In genomic region chr17:57902800-57903759, GRCh38 we compare ENCODE assay signal across 8 cellular contexts. TPM values are rescaled to one million over a fixed set of nuclear protein-coding genes. Genes with fewer than 3 reads are reported as not detected.
DNase-seq lines count a peak whose midpoint lies in the region; ATAC-seq and TF ChIP-seq lines count a peak whose summit lies in the region.

No MANE protein-coding gene starts in this region.

- TF ChIP-seq CTCF in IMR-90 (conservative IDR thresholded peaks at IDR 0.05; ENCODE audit: low read depth, low read length) (no peak), nephron progenitor cell (IDR thresholded peaks at IDR 0.05) (no peak)

- in situ Hi-C loops in IMR-90 (cut with MboI; ENCODE audit: low sequenced_read_pairs), result no loop called here

- H4K20me1 ChIP-seq in IMR-90 (ENCODE audit: insufficient read depth, low read length), result peaks cover 4% of the 10 kb centered on the region; the same call in 1 of the 2 replicates

- ATAC-seq in GM21515 (IDR thresholded peaks at IDR 0.05; ENCODE audit: unreplicated experiment) (peak; percentile 57), IMR-90 (ENCODE audit: low read depth) (peak; percentile 53), naive B cell (ENCODE audit: low read depth in 2 of 2) (peak; percentile 29 to 42)

- peaks cover 43% of the 10 kb centered on the region for H3K9me1 ChIP-seq in IMR-90 (ENCODE audit: insufficient read depth, low read length)

- peak overlapping the region; percentile 43 for H4K5ac ChIP-seq in IMR-90 (ENCODE audit: low read depth, low read length)

- H2BK120ac ChIP-seq in IMR-90 (ENCODE audit: low read depth, low read length), result peak overlapping the region; percentile 80

- H3K23ac ChIP-seq in IMR-90 (ENCODE audit: low read depth, low read length), result peak overlapping the region; percentile 22; the same call in 1 of the 2 replicates

- peak overlapping the region; percentile 82 for H2BK5ac ChIP-seq in IMR-90 (ENCODE audit: low read depth, low read length, poor library complexity, severe bottlenecking)

- POLR2A ChIA-PET in IMR-90 (lab: Charles Lee; ENCODE audit: unreplicated experiment), result interaction anchor here (1.4 kb wide), 1 partner anchor 10 kb away, joined by 6 read pairs; no protein-coding TSS in a partner anchor

- TF ChIP-seq RAD21 in IMR-90 (IDR thresholded peaks at IDR 0.05; ENCODE audit: low read length), result no peak

- no peak overlapping the region for H3K4me2 ChIP-seq in IMR-90 (ENCODE audit: low read depth, low read length)

- TF ChIP-seq POLR2A in IMR-90 (IDR thresholded peaks at IDR 0.05; ENCODE audit: low read depth, low read length), result no peak

- peaks cover 2% of the 10 kb centered on the region; the same call in 1 of the 2 replicates for H3K36me3 ChIP-seq in IMR-90 (ENCODE audit: control insufficient read depth, insufficient read depth, low read length)

- dilution Hi-C loops in IMR-90 (cut with HindIII; ENCODE audit: low sequenced_read_pairs, unreplicated experiment), result no loop called here

- no peak overlapping the region for H3K56ac ChIP-seq in IMR-90 (ENCODE audit: extremely low read depth, insufficient read depth, low read length)

- peak overlapping the region; percentile 89 for H4K91ac ChIP-seq in IMR-90 (ENCODE audit: insufficient read depth, low read depth, low read length)

- peak overlapping the region; percentile 91 for H2AK9ac ChIP-seq in IMR-90 (replicated peaks; ENCODE audit: low read depth, low read length, poor library complexity)

- DNase-seq in DMS79 (lab: John Stamatoyannopoulos, UW) (peak; percentile 83), IMR-90 (peak; percentile 81), RPMI8226 (peak; percentile 85), epithelial cell of prostate (ENCODE audit: low read depth, low spot score) (peak; percentile 93), naive B cell (no peak), DMS 273 (lab: John Stamatoyannopoulos, UW; ENCODE audit: unreplicated experiment) (no peak), nephron progenitor cell (no peak)

- H2BK15ac ChIP-seq in IMR-90 (ENCODE audit: low read depth, low read length), result peak overlapping the region; percentile 33; the same call in 1 of the 3 replicates

- H3K27ac Mint-ChIP-seq in naive B cell (peak overlapping the region in 3 of 6 donors; percentile 61 to 74 (median 72)), nephron progenitor cell (no peak overlapping the region)

- peaks cover 14 to 28% (median 26%) of the 10 kb centered on the region in 3 donors for H3K4me1 Mint-ChIP-seq in naive B cell
- H3K4me1 Mint-ChIP-seq in nephron progenitor cell, result peaks cover 84% of the 10 kb centered on the region

- peak overlapping the region; percentile 66 for H3K14ac ChIP-seq in IMR-90 (replicated peaks; ENCODE audit: low read depth, low read length)

- H3K27ac ChIP-seq in IMR-90 (ENCODE audit: insufficient read depth, low read length), result peak overlapping the region; percentile 72
- peak overlapping the region; percentile 81 for H3K27ac ChIP-seq in epithelial cell of prostate

- peak overlapping the region; percentile 57 for H2BK20ac ChIP-seq in IMR-90 (ENCODE audit: low read depth, low read length)

- H3K9me3 Mint-ChIP-seq in naive B cell (peaks cover 0 to 4% (median 0%) of the 10 kb centered on the region in 7 donors), nephron progenitor cell (no peaks in the 10 kb centered on the region)

- intact Hi-C loops in IMR-90 (cut with micrococcal nuclease), result no loop called here

- H3K4me1 ChIP-seq in IMR-90 (ENCODE audit: control insufficient read depth, insufficient read depth, low read length), result peaks cover 40% of the 10 kb centered on the region

- peak overlapping the region; percentile 21 to 69 for H4K8ac ChIP-seq in IMR-90 (ENCODE audit: low read depth in 2 of 2, low read length in 2 of 2)

- peaks cover 15 to 48% (median 26%) of the 10 kb centered on the region in 3 donors for H3K27me3 Mint-ChIP-seq in naive B cell
- peaks cover 5% of the 10 kb centered on the region for H3K27me3 Mint-ChIP-seq in nephron progenitor cell (ENCODE audit: low read depth, poor library complexity)

- peak overlapping the region; percentile 83 for H2AFZ ChIP-seq in IMR-90 (replicated peaks; ENCODE audit: low read length, poor library complexity)

- H3K36me3 Mint-ChIP-seq in naive B cell (no peaks in the 10 kb centered on the region), nephron progenitor cell (ENCODE audit: low read depth) (no peaks in the 10 kb centered on the region)

- H3K27me3 ChIP-seq in IMR-90 (ENCODE audit: control insufficient read depth, insufficient read depth, low read length), result no peaks in the 10 kb centered on the region

- peak overlapping the region; percentile 61 for H3K4ac ChIP-seq in IMR-90 (ENCODE audit: low read depth, low read length)

- no TSS peak for BruUV-seq in IMR-90 (replicated peaks; lab: Mats Ljungman, UMichigan)

- no peaks in the 10 kb centered on the region for H3K9me3 ChIP-seq in IMR-90 (ENCODE audit: control insufficient read depth, insufficient read depth, low read length)

- H3K4me3 Mint-ChIP-seq in naive B cell, result peak overlapping the region in 5 of 8 donors; percentile 16 to 76 (median 51)
- H3K4me3 Mint-ChIP-seq in nephron progenitor cell, result no peak overlapping the region

- H3K9ac ChIP-seq in IMR-90 (ENCODE audit: low read depth, low read length), result no peak overlapping the region

- H3K18ac ChIP-seq in IMR-90 (ENCODE audit: low read depth, low read length), result peak overlapping the region; percentile 30

- no peak overlapping the region for H3K4me3 ChIP-seq in IMR-90 (ENCODE audit: insufficient read depth, low read depth, low read length)

- peak overlapping the region; percentile 73 for H2AK5ac ChIP-seq in IMR-90 (ENCODE audit: low read depth, low read length)

- 0% methylated on average over 1 of the region's 5 CpGs; no CpG with 5 or more reads in 1 of the 2 experiments for WGBS in IMR-90 (ENCODE audit: extremely low coverage in 2 of 2, insufficient read length in 1 of 2), 2 experiments

- H3K79me1 ChIP-seq in IMR-90 (ENCODE audit: low read depth in 1 of 2, low read length in 2 of 2), result peaks cover 58 to 84% of the 10 kb centered on the region in 2 experiments

- CTCF ChIA-PET in IMR-90 (lab: Yijun Ruan, JAX), result interaction anchor here (0.5 to 0.7 kb wide), 3 partner anchors 61 to 122 kb away, joined by 3 to 4 read pairs (median 4); no protein-coding TSS in a partner anchor

TF ChIP-seq in IMR-90, 13 proteins besides CTCF, POLR2A, EP300 and RAD21:
- no peak for TF ChIP-seq MXI1 (IDR thresholded peaks at IDR 0.05; ENCODE audit: borderline replicate concordance, low read depth, low read length)
- TF ChIP-seq FOS (IDR thresholded peaks at IDR 0.05; ENCODE audit: low read depth, low read length), result no peak
- TF ChIP-seq CEBPB (IDR thresholded peaks at IDR 0.05; ENCODE audit: low read depth, low read length), result peak; percentile 93
- TF ChIP-seq BHLHE40 (IDR thresholded peaks at IDR 0.05; ENCODE audit: low read depth, low read length), result no peak

RNA-seq across cellular contexts. Expression of gene CUEDC1, which starts 52.1 kb away (rescaled TPM):
- 4.1 and 4.2 TPM in 2 replicates for total RNA-seq in IMR-90 (2012; rRNA removed)
- polyA plus RNA-seq in IMR-90 (2012; rRNA removed), result 21.2 and 22.6 TPM in 2 replicates
- polyA plus RNA-seq in IMR-90 (2012; cell fraction: cytosol; rRNA removed), result 16.0 and 18.8 TPM in 2 replicates
- 69.3 and 81.4 TPM in 2 replicates for polyA plus RNA-seq in IMR-90 (2012; cell fraction: nucleus; rRNA removed; ENCODE audit: low replicate concordance)
- not detected for polyA plus RNA-seq in naive B cell (ENCODE audit: low read depth in 6 of 6)

RNA-seq across cellular contexts. Expression of gene MRPS23, which starts 53.2 kb away (rescaled TPM):
- 37.3 and 41.7 TPM in 2 replicates for total RNA-seq in IMR-90 (2012; rRNA removed)
- 22.1 and 23.5 TPM in 2 replicates for polyA plus RNA-seq in IMR-90 (2012; rRNA removed)
- polyA plus RNA-seq in IMR-90 (2012; cell fraction: cytosol; rRNA removed), result 22.4 and 35.2 TPM in 2 replicates
- polyA plus RNA-seq in IMR-90 (2012; cell fraction: nucleus; rRNA removed; ENCODE audit: low replicate concordance), result 9.9 and 18.3 TPM in 2 replicates
- 10 to 100 TPM; 26.3 to 48.7 (median 33.0) TPM for polyA plus RNA-seq in naive B cell (ENCODE audit: low read depth in 6 of 6)

Comparison
In these comparisons a context has a peak if more than half of its experiments do, and no peak if none do; other contexts are left out.
1. DNase-seq: peak in DMS79 (single experiment), IMR-90 (single experiment), RPMI8226 (single experiment) and epithelial cell of prostate (single experiment); none in naive B cell (single experiment), DMS 273 (single experiment) and nephron progenitor cell (single experiment).
2. RNA of gene CUEDC1, which starts 52.1 kb away (polyA plus RNA-seq): 16.0 to 81.4 TPM in IMR-90; not detected in naive B cell; every median in the first group is over 10 times any median in the second.
3. Peak in every context shown above with its lines, with median percentiles within 50 percentile points of each other: ATAC-seq.